ENCODE assay signal across 8 cellular contexts in genomic region chr5:322281-322941, GRCh38. TPM values are rescaled to one million over a fixed set of nuclear protein-coding genes. Genes with fewer than 3 reads are reported as not detected.
DNase-seq lines count a peak whose midpoint lies in the region; ATAC-seq and TF ChIP-seq lines count a peak whose summit lies in the region.

No MANE protein-coding gene starts in this region.

- H3K9me3 ChIP-seq in HUES6 (ENCODE audit: control insufficient read depth, insufficient read depth, low read depth, low read length) (no peaks in the 10 kb centered on the region), colonic mucosa (no peaks in the 10 kb centered on the region), psoas muscle (no peaks in the 10 kb centered on the region)

- peak; percentile 73 for DNase-seq in activated effector memory CD4-positive, alpha-beta T cell treated with anti-CD3 and anti-CD28 coated beads, Interleukin-2, amount 50 U/mL, for 16 hours
- DNase-seq in activated effector memory CD4-positive, alpha-beta T cell treated with Interleukin-2 at 50 U/mL for 16 hours = no peak
- DNase-seq in colonic mucosa (no peak), psoas muscle (peak in 1 of 2 donors; percentile 58), NCI-H1048 (lab: John Stamatoyannopoulos, UW) (no peak), kidney tubule cell (ENCODE audit: low spot score) (no peak)

- intact Hi-C loops in colonic mucosa (cut with DNase I) = loop anchor here (5.0 kb wide), 1 partner anchor 105 kb away; no protein-coding TSS in a partner anchor
- intact Hi-C loops in psoas muscle (cut with DNase I) = no loop called here

- H3K4me3 ChIP-seq in HUES6 (ENCODE audit: low read depth, low read length) = peak overlapping the region; percentile 85
- H3K4me3 ChIP-seq in colonic mucosa = peak overlapping the region; percentile 44
- peak overlapping the region; percentile 62 for H3K4me3 ChIP-seq in psoas muscle

- 35 to 42% (median 39%) methylated on average over 45 to 56 of the region's 56 CpGs for WGBS in psoas muscle, 3 donors

- ATAC-seq in psoas muscle (no peak), HG03159 (IDR thresholded peaks at IDR 0.05; ENCODE audit: unreplicated experiment) (no peak)

- H3K4me1 ChIP-seq in HUES6 (ENCODE audit: control insufficient read depth, insufficient read depth, low read length) (peaks cover 1% of the 10 kb centered on the region; the same call in 1 of the 2 replicates), colonic mucosa (peaks cover 7% of the 10 kb centered on the region), psoas muscle (no peaks in the 10 kb centered on the region)

- H3K27ac ChIP-seq in HUES6 (ENCODE audit: low read depth, low read length) (no peak overlapping the region), colonic mucosa (no peak overlapping the region), psoas muscle (no peak overlapping the region)

- peaks cover 65% of the 10 kb centered on the region for H3K27me3 ChIP-seq in HUES6 (ENCODE audit: control insufficient read depth, insufficient read depth, low read length)
- peaks cover 38% of the 10 kb centered on the region for H3K27me3 ChIP-seq in colonic mucosa
- H3K27me3 ChIP-seq in psoas muscle (ENCODE audit: insufficient read depth in 3 of 3, low read length in 2 of 3) = peaks cover 0 to 72% (median 23%) of the 10 kb centered on the region in 3 donors

- TF ChIP-seq CTCF in colonic mucosa (IDR thresholded peaks at IDR 0.05) = no peak
- TF ChIP-seq CTCF in psoas muscle (IDR thresholded peaks at IDR 0.05) = no peak

- H3K9ac ChIP-seq in HUES6 (ENCODE audit: low read length) (no peak overlapping the region), colonic mucosa (ENCODE audit: low read depth in 2 of 2, low read length in 2 of 2) (peak overlapping the region in 1 of 2 donors; percentile 66)

- H3K36me3 ChIP-seq in HUES6 (ENCODE audit: control insufficient read depth, insufficient read depth, low read length) (no peaks in the 10 kb centered on the region), colonic mucosa (no peaks in the 10 kb centered on the region), psoas muscle (ENCODE audit: insufficient read depth in 1 of 2, low read depth in 1 of 2) (no peaks in the 10 kb centered on the region)

RNA-seq across cellular contexts. Expression of gene AHRR, which starts 0.9 kb away (rescaled TPM):
- total RNA-seq in colonic mucosa (1 to 10 TPM; 1.9 to 2.1 TPM), psoas muscle (1 to 10 TPM in 2 of 4 donors, under 1 TPM in 2; 0.45 to 7.4 (median 1.2) TPM)
- under 1 TPM; 0.10 to 0.39 (median 0.13) TPM for polyA plus RNA-seq in psoas muscle

RNA-seq across cellular contexts. Expression of gene PDCD6, which starts 51.0 kb away (rescaled TPM):
- 100 to 1,000 TPM; 111 to 142 TPM for total RNA-seq in colonic mucosa
- 10 to 100 TPM; 26.8 to 33.2 (median 31.4) TPM for total RNA-seq in psoas muscle
- 10 to 100 TPM; 36.8 to 92.4 (median 57.3) TPM for polyA plus RNA-seq in psoas muscle
